In the genomic region with DNA sequence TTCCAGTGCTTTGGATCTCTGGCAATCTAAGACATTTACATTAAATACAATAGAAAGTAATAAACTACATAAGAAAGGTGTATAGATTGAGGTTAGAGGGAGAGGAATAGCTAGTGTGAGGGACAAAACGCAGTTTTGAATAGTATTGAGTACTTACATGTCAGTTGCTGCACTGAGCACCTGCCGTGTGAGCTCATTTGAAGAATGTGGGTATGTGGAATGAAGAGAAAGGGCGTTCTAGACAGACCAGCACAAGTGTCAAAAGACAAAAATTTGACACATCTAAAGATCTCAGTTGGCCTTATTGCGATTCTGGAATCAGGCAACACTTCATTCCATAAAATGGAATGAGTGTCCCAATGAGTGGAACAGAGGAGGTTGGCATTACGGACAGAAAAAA, we compare ENCODE assay signal across 8 cellular contexts. TPM values are rescaled to one million over a fixed set of nuclear protein-coding genes. Genes with fewer than 3 reads are reported as not detected.
DNase-seq lines count a peak whose midpoint lies in the region; ATAC-seq, FAIRE-seq and TF ChIP-seq lines count a peak whose summit lies in the region.

No MANE protein-coding gene starts in this region.

- H3K27me3 ChIP-seq in CD8-positive, alpha-beta T cell (ENCODE audit: insufficient read depth, low read length), result no peaks in the 10 kb centered on the region
- H3K27me3 ChIP-seq in bronchial epithelial cell (ENCODE audit: control insufficient read depth, insufficient read depth, low read length), result no peaks in the 10 kb centered on the region

- peaks cover 39% of the 10 kb centered on the region for H3K4me1 ChIP-seq in CD8-positive, alpha-beta T cell (ENCODE audit: insufficient read depth, low read length)

- no peak for TF ChIP-seq CTCF in CD8-positive, alpha-beta T cell (IDR thresholded peaks at IDR 0.05)
- TF ChIP-seq CTCF in bronchial epithelial cell (IDR thresholded peaks at IDR 0.05; ENCODE audit: insufficient read depth, low read length, severe bottlenecking), result no peak

- DNase-seq in CD8-positive, alpha-beta T cell, result no peak
- DNase-seq in LHCN-M2 (ENCODE audit: low read depth), result peak; percentile 45
- DNase-seq in bronchial epithelial cell (ENCODE audit: low read depth), result no peak
- no peak for DNase-seq in naive B cell
- no peak for DNase-seq in NCI-H2196 treated with DMSO at 0.1 percent for 48 hours (lab: John Stamatoyannopoulos, UW; ENCODE audit: unreplicated experiment)
- no peak for DNase-seq in nucleus accumbens (lab: John Stamatoyannopoulos, UW)
- DNase-seq in occipital lobe (lab: John Stamatoyannopoulos, UW), result no peak

- CTCF ChIA-PET in CD8-positive, alpha-beta T cell (lab: Charles Lee), result interaction anchor here (0.6 to 1.7 kb wide), 4 partner anchors 9 to 41 kb away, joined by 3 read pairs; no protein-coding TSS in a partner anchor

- H3K4me3 ChIP-seq in CD8-positive, alpha-beta T cell (ENCODE audit: low read depth, low read length), result peak overlapping the region; percentile 68
- peak overlapping the region; percentile 67 for H3K4me3 ChIP-seq in bronchial epithelial cell (ENCODE audit: low read depth, low read length)

- FAIRE-seq in bronchial epithelial cell (lab: Jason Lieb, UNC), result no peak

- intact Hi-C loops in CD8-positive, alpha-beta T cell (cut with DNase I, micrococcal nuclease), result loop anchor here (1.0 to 10.0 kb wide), 8 partner anchors 81 to 1495 kb away; a partner anchor contains a TSS

- H3K36me3 ChIP-seq in CD8-positive, alpha-beta T cell (ENCODE audit: insufficient read depth, low read length), result peaks cover under 1% of the 10 kb centered on the region
- peaks cover 2% of the 10 kb centered on the region for H3K36me3 ChIP-seq in bronchial epithelial cell (ENCODE audit: control insufficient read depth, insufficient read depth, low read length)

- peak overlapping the region; percentile 98 for H3K4me3 Mint-ChIP-seq in CD8-positive, alpha-beta T cell
- H3K4me3 Mint-ChIP-seq in naive B cell, result peak overlapping the region; percentile 94 to 99 (median 98)

- no peak for ATAC-seq in CD8-positive, alpha-beta T cell
- ATAC-seq in naive B cell (ENCODE audit: low read depth in 2 of 2) (no peak), HG03460 (IDR thresholded peaks at IDR 0.05; ENCODE audit: unreplicated experiment) (no peak)

- no peaks in the 10 kb centered on the region for H3K9me3 ChIP-seq in CD8-positive, alpha-beta T cell (ENCODE audit: low read length)

- H3K36me3 Mint-ChIP-seq in CD8-positive, alpha-beta T cell, result peaks cover 32% of the 10 kb centered on the region
- H3K36me3 Mint-ChIP-seq in naive B cell, result peaks cover 10% of the 10 kb centered on the region in 2 donors

- POLR2A ChIA-PET in CD8-positive, alpha-beta T cell (lab: Charles Lee), result interaction anchor here (0.6 to 1.4 kb wide), 11 partner anchors 8 to 113 kb away, joined by 3 to 5 read pairs (median 4); a partner anchor contains a TSS

- H3K27ac ChIP-seq in CD8-positive, alpha-beta T cell (ENCODE audit: low read depth, low read length), result peak overlapping the region; percentile 92

- no peaks in the 10 kb centered on the region for H3K27me3 Mint-ChIP-seq in CD8-positive, alpha-beta T cell (ENCODE audit: low read depth)
- H3K27me3 Mint-ChIP-seq in naive B cell, result no peaks in the 10 kb centered on the region

- H3K9me3 Mint-ChIP-seq in CD8-positive, alpha-beta T cell, result no peaks in the 10 kb centered on the region
- H3K9me3 Mint-ChIP-seq in naive B cell, result no peaks in the 10 kb centered on the region

- peak overlapping the region; percentile 100 for H3K27ac Mint-ChIP-seq in CD8-positive, alpha-beta T cell
- H3K27ac Mint-ChIP-seq in naive B cell, result peak overlapping the region; percentile 98 to 100 (median 99)

- H3K4me1 Mint-ChIP-seq in CD8-positive, alpha-beta T cell (ENCODE audit: low read depth), result peaks cover 72% of the 10 kb centered on the region
- peaks cover 41 to 49% (median 41%) of the 10 kb centered on the region in 3 donors for H3K4me1 Mint-ChIP-seq in naive B cell

RNA-seq across cellular contexts. Expression of a gene that starts 0.8 kb away (rescaled TPM):
- 10 to 100 TPM; 13.9 to 18.3 TPM for total RNA-seq in CD8-positive, alpha-beta T cell
- total RNA-seq in LHCN-M2 (2014; rRNA removed) (16.4 and 20.0 TPM in 2 replicates), bronchial epithelial cell (22.6 and 29.4 TPM in 2 replicates), occipital lobe (55.7 TPM)
- polyA plus RNA-seq in LHCN-M2 (2012), result 9.4 TPM
- 10 to 100 TPM; 25.0 to 56.8 (median 50.0) TPM for polyA plus RNA-seq in naive B cell (ENCODE audit: low read depth in 6 of 6)
